ENCODE assay signal across 18 cellular contexts in genomic region chr2:176789751-176790150, GRCh38.
DNase-seq lines count a peak whose midpoint lies in the region; ATAC-seq, FAIRE-seq and TF ChIP-seq lines count a peak whose summit lies in the region.
"Had no signal": no experiment of that assay in that cellular context is flagged by ENCODE, and none has a peak within 500 bp of the region (broad histone marks: within the 10 kb centered on the region; RNA-seq: fewer than 3 reads in every experiment).

No MANE protein-coding gene starts in this region.

- H3K9me3 ChIP-seq in left lung, result no peaks in the 10 kb centered on the region
- no peaks in the 10 kb centered on the region for H3K9me3 ChIP-seq in effector memory CD4-positive, alpha-beta T cell (ENCODE audit: control insufficient read depth, low read length)
- H3K9me3 ChIP-seq: Caco-2 had no signal

- intact Hi-C loops in left lung (cut with DNase I), result no loop called here

- no peak overlapping the region for H3K4me3 ChIP-seq in left lung
- no peak overlapping the region for H3K4me3 ChIP-seq in effector memory CD4-positive, alpha-beta T cell (ENCODE audit: insufficient read depth, low read depth, low read length, poor library complexity, severe bottlenecking)

- H3K27me3 ChIP-seq in left lung, result no peaks in the 10 kb centered on the region
- H3K27me3 ChIP-seq in effector memory CD4-positive, alpha-beta T cell (replicated peaks; ENCODE audit: control insufficient read depth, insufficient read depth, low read length, poor library complexity, severe bottlenecking), result no peaks in the 10 kb centered on the region

- H3K27ac ChIP-seq in left lung, result no peak overlapping the region
- no peak overlapping the region for H3K27ac ChIP-seq in effector memory CD4-positive, alpha-beta T cell (ENCODE audit: insufficient read depth, low read length, poor library complexity, severe bottlenecking)
- H3K27ac ChIP-seq: C4-2B had no signal

- FAIRE-seq in endometrium (lab: Jason Lieb, UNC), result peak; percentile 89
- FAIRE-seq: D721Med had no signal

- no peaks in the 10 kb centered on the region for H3K36me3 ChIP-seq in left lung
- H3K36me3 ChIP-seq in effector memory CD4-positive, alpha-beta T cell (ENCODE audit: control insufficient read depth, insufficient read depth, low read length), result no peaks in the 10 kb centered on the region

- no peak overlapping the region for H3K4me3 Mint-ChIP-seq in stimulated activated naive CD8-positive, alpha-beta T cell treated with anti-CD3 and anti-CD28 coated beads, Interleukin-15, amount 100 ng/mL, for 72 hours
- H3K4me3 Mint-ChIP-seq: CD4-positive, alpha-beta T cell; HFFc6 had no signal

- peak; percentile 18 for ATAC-seq in left lung
- ATAC-seq in stimulated activated naive CD8-positive, alpha-beta T cell treated with anti-CD3 and anti-CD28 coated beads, Interleukin-15, amount 100 ng/mL, for 72 hours, result no peak
- ATAC-seq: HCT116 had no signal

- H3K27me3 Mint-ChIP-seq in stimulated activated naive CD8-positive, alpha-beta T cell treated with anti-CD3 and anti-CD28 coated beads, Interleukin-15, amount 100 ng/mL, for 72 hours, result peaks cover 8% of the 10 kb centered on the region

- DNase-seq in AG08395 (ENCODE audit: low spot score) (peak; percentile 37), EH (ENCODE audit: low read depth) (peak; percentile 2), left lung (no peak), T1000 (lab: John Stamatoyannopoulos, UW) (no peak)
- no peak for DNase-seq in stimulated activated naive CD8-positive, alpha-beta T cell treated with anti-CD3 and anti-CD28 coated beads, Interleukin-15, amount 100 ng/mL, for 72 hours
- DNase-seq in effector memory CD4-positive, alpha-beta T cell, result no peak
- DNase-seq: 8988T; AML-193; Caco-2; CD4-positive, alpha-beta T cell; GDM1; GOT3; H7; HFFc6 had no signal

- H3K4me1 Mint-ChIP-seq in stimulated activated naive CD8-positive, alpha-beta T cell treated with anti-CD3 and anti-CD28 coated beads, Interleukin-15, amount 100 ng/mL, for 72 hours, result no peaks in the 10 kb centered on the region

- no peaks in the 10 kb centered on the region for H3K4me1 ChIP-seq in left lung
- H3K4me1 ChIP-seq in effector memory CD4-positive, alpha-beta T cell (ENCODE audit: control insufficient read depth, insufficient read depth, low read length, poor library complexity, severe bottlenecking), result no peaks in the 10 kb centered on the region
- H3K4me1 ChIP-seq: Caco-2 had no signal

- H3K27ac Mint-ChIP-seq in stimulated activated naive CD8-positive, alpha-beta T cell treated with anti-CD3 and anti-CD28 coated beads, Interleukin-15, amount 100 ng/mL, for 72 hours, result no peak overlapping the region
- H3K27ac Mint-ChIP-seq: CD4-positive, alpha-beta T cell; HFFc6 had no signal

- TF ChIP-seq CTCF in left lung (IDR thresholded peaks at IDR 0.05), result no peak

- H3K9me3 Mint-ChIP-seq in stimulated activated naive CD8-positive, alpha-beta T cell treated with anti-CD3 and anti-CD28 coated beads, Interleukin-15, amount 100 ng/mL, for 72 hours, result peaks cover 0 to 6% of the 10 kb centered on the region in 2 donors
- H3K9me3 Mint-ChIP-seq: CD4-positive, alpha-beta T cell had no signal

Comparison
In these comparisons a context has a peak if more than half of its experiments do, and no peak if none do; other contexts are left out.
1. DNase-seq: peak in AG08395 (single experiment) and EH (single experiment); none in left lung (0 of 2), T1000 (single experiment), stimulated activated naive CD8-positive, alpha-beta T cell treated with anti-CD3 and anti-CD28 coated beads, Interleukin-15, amount 100 ng/mL, for 72 hours (0 of 2) and effector memory CD4-positive, alpha-beta T cell (0 of 3).